In the genomic region with DNA sequence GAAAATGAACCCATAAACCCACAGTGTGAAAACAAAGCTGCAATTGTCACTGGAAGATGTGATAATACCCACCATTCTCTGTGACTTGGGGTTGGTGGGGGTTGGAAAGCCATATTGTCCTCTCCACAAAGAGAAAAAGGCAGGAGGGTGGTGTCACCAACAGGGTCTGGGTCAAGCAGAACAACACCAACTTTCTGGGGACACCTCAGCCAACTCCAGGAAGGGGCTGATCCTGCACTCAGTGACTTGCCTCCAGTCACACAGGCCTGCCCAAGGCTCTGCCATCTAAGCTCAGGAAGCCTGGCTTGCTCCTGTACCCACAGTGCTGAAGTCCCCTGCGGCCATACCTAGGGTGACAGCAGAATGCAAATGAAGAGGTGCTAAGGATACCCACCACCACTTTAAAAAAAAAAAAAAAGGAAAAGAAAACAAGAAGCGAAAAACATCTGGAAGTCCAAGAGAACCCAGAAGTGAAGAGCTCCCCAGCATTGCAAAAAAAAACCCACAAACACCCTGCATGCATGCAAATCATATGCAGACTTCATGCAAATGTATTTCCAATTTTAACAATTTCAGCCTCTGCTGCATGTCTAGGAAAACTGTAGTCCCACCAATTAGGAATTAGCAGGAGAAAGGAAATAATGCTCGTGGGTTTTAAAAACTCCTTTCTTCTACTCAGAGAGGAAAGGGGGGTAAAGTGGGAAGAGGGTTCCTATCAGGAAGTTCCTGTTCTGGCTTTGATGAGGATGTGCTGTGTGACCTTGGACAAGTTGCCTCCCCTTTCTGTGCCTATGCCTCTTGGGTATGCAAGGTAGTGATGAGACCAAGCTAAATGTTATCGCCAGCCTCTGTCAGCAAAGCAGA, we compare ENCODE assay signal across 9 cellular contexts.
DNase-seq lines count a peak whose midpoint lies in the region; ATAC-seq and TF ChIP-seq lines count a peak whose summit lies in the region.
"Had no signal": no experiment of that assay in that cellular context is flagged by ENCODE, and none has a peak within 500 bp of the region (broad histone marks: within the 10 kb centered on the region; RNA-seq: fewer than 3 reads in every experiment).

No MANE protein-coding gene starts in this region.

- peak; percentile 28 for ATAC-seq in HG02798 (IDR thresholded peaks at IDR 0.05; ENCODE audit: poor library complexity, unreplicated experiment)
- no peak for ATAC-seq in activated naive CD8-positive, alpha-beta T cell treated with anti-CD3 and anti-CD28 coated beads, Interleukin-2, amount 10 ng/mL, durations not matched to agents 7 days and 5 days (ENCODE audit: low read depth)

- peak overlapping the region; percentile 99 for H3K27ac Mint-ChIP-seq in activated naive CD8-positive, alpha-beta T cell treated with anti-CD3 and anti-CD28 coated beads, Interleukin-2, amount 10 ng/mL, durations not matched to agents 7 days and 5 days
- peak overlapping the region; percentile 67 for H3K27ac Mint-ChIP-seq in neural crest cell (ENCODE audit: unreplicated experiment)

- H3K9me3 Mint-ChIP-seq in activated naive CD8-positive, alpha-beta T cell treated with anti-CD3 and anti-CD28 coated beads, Interleukin-2, amount 10 ng/mL, durations not matched to agents 7 days and 5 days, result no peaks in the 10 kb centered on the region
- H3K9me3 Mint-ChIP-seq in neural crest cell, result no peaks in the 10 kb centered on the region

- peak overlapping the region; percentile 70 for H3K4me3 Mint-ChIP-seq in activated naive CD8-positive, alpha-beta T cell treated with anti-CD3 and anti-CD28 coated beads, Interleukin-2, amount 10 ng/mL, durations not matched to agents 7 days and 5 days
- H3K4me3 Mint-ChIP-seq in neural crest cell, result peak overlapping the region; percentile 31

- POLR2A ChIA-PET in activated naive CD8-positive, alpha-beta T cell treated with anti-CD3 and anti-CD28 coated beads, Interleukin-2, amount 10 ng/mL, durations not matched to agents 7 days and 5 days (lab: Charles Lee), result interaction anchor here (1.1 to 5.2 kb wide), 10 partner anchors 8 to 329 kb away, joined by 3 to 67 read pairs (median 10); a partner anchor contains a TSS

- peaks cover 88% of the 10 kb centered on the region for H3K4me1 Mint-ChIP-seq in activated naive CD8-positive, alpha-beta T cell treated with anti-CD3 and anti-CD28 coated beads, Interleukin-2, amount 10 ng/mL, durations not matched to agents 7 days and 5 days
- peaks cover 64% of the 10 kb centered on the region for H3K4me1 Mint-ChIP-seq in neural crest cell

- H3K36me3 Mint-ChIP-seq in activated naive CD8-positive, alpha-beta T cell treated with anti-CD3 and anti-CD28 coated beads, Interleukin-2, amount 10 ng/mL, durations not matched to agents 7 days and 5 days, result peaks cover 60% of the 10 kb centered on the region
- peaks cover 22% of the 10 kb centered on the region for H3K36me3 Mint-ChIP-seq in neural crest cell (ENCODE audit: low read depth)

- TF ChIP-seq CTCF in GM12872 (IDR thresholded peaks at IDR 0.05; ENCODE audit: insufficient read depth, low read depth, low read length) (0 out of 3 replicates have a peak, but pooled peaks have one; percentile 14), neural crest cell (conservative IDR thresholded peaks at IDR 0.05) (no peak)

- no peaks in the 10 kb centered on the region for H3K27me3 Mint-ChIP-seq in activated naive CD8-positive, alpha-beta T cell treated with anti-CD3 and anti-CD28 coated beads, Interleukin-2, amount 10 ng/mL, durations not matched to agents 7 days and 5 days
- H3K27me3 Mint-ChIP-seq in neural crest cell (ENCODE audit: low read depth), result no peaks in the 10 kb centered on the region

- peak; percentile 45 for DNase-seq in activated naive CD8-positive, alpha-beta T cell treated with anti-CD3 and anti-CD28 coated beads, Interleukin-2, amount 10 ng/mL, durations not matched to agents 7 days and 5 days
- DNase-seq in neural crest cell (ENCODE audit: low read depth, low spot score) (no peak), amniotic stem cell (lab: John Stamatoyannopoulos, UW) (no peak), NCI-H2227 treated with DMSO at 0.1 percent for 48 hours (lab: John Stamatoyannopoulos, UW) (no peak), kidney glomerular epithelial cell (lab: John Stamatoyannopoulos, UW) (no peak)
- DNase-seq in stimulated activated CD4-positive, alpha-beta T cell treated with anti-CD3 and anti-CD28 coated beads, Interleukin-15, amount 100 ng/mL, for 24 hours, result no peak
- DNase-seq: activated CD4-positive, alpha-beta T cell treated with anti-CD3 and anti-CD28 coated beads for 1 hour had no signal
